In the genomic region with DNA sequence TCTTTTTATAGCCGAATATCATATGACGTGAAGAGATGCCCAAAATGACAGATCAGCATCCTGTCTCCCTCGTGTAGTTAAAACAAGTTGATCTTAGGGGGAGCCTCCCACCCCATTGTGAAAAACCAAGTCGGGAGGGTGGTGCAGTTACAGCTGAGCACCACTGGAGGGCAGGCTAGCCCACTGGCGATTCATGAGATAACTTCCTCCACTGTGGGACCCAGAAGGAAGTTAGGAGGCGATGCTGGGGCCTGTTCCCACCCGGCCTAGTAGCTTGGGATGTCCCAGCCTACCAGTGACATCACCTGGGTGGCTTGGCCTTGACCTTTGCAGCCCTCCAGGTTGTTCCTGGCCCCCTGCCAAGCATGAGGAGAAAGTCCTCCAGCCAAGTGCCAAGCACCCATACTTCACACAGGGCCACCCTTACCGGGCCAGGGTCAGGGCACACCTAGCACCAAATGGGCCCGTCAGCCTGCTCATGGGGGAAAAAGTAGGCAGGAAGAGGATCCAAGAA, we compare ENCODE assay signal across 8 cellular contexts. TPM values are rescaled to one million over a fixed set of nuclear protein-coding genes. Genes with fewer than 3 reads are reported as not detected.
A peak's percentile ranks its signal among the peaks of the same experiment; 100 is the strongest.
DNase-seq lines count a peak whose midpoint lies in the region; ATAC-seq, FAIRE-seq and TF ChIP-seq lines count a peak whose summit lies in the region.

No MANE protein-coding gene starts in this region.

- TF ChIP-seq CTCF in LNCAP (IDR thresholded peaks at IDR 0.05) (peak; percentile 99), adrenal gland (IDR thresholded peaks at IDR 0.05) (peak; percentile 90 to 98 (median 96)), retinal pigment epithelial cell (conservative IDR thresholded peaks at IDR 0.05; ENCODE audit: low read depth, low read length) (peak; percentile 99)

- FAIRE-seq in GM12891 (lab: Jason Lieb, UNC): peak; percentile 100

- H3K4me1 ChIP-seq in adrenal gland (replicated peaks in 1 of 2): peaks cover 0 to 8% of the 10 kb centered on the region in 2 donors

- TF ChIP-seq POLR2A in GM12891 (IDR thresholded peaks at IDR 0.05; ENCODE audit: low read depth, low read length) (no peak), adrenal gland (IDR thresholded peaks at IDR 0.05) (no peak)

- H3K27me3 Mint-ChIP-seq in T-helper 1 cell treated with Interleukin-12 subunit alpha and Interleukin-12 subunit beta and Interleukin-4 antibody, amounts not matched to agents 30 μg/mL and 1 μg/mL, for 36 hours (ENCODE audit: low read depth): no peaks in the 10 kb centered on the region

- ATAC-seq in left ventricle myocardium superior (peak; percentile 81), GM18868 (IDR thresholded peaks at IDR 0.05; ENCODE audit: unreplicated experiment) (no peak)

- H3K27ac Mint-ChIP-seq in T-helper 1 cell treated with Interleukin-12 subunit alpha and Interleukin-12 subunit beta and Interleukin-4 antibody, amounts not matched to agents 30 μg/mL and 1 μg/mL, for 36 hours: peak overlapping the region; percentile 58

- H3K27ac ChIP-seq in adrenal gland: peak overlapping the region in 1 of 5 donors; percentile 18

- no peaks in the 10 kb centered on the region for H3K9me3 ChIP-seq in adrenal gland (replicated peaks in 1 of 3)

- DNase-seq in 8988T: peak; percentile 89
- peak; percentile 77 for DNase-seq in GM12891 (ENCODE audit: insufficient read length, low spot score)
- DNase-seq in adrenal gland: peak; percentile 59 to 87 (median 70)
- DNase-seq in left ventricle myocardium superior: peak; percentile 73
- no peak for DNase-seq in retinal pigment epithelial cell (ENCODE audit: low read depth)

- intact Hi-C loops in adrenal gland (cut with DNase I): loop anchor here (5.0 kb wide), 1 partner anchor 88 kb away; no protein-coding TSS in a partner anchor
- intact Hi-C loops in left ventricle myocardium superior (cut with micrococcal nuclease): loop anchor here (5.0 kb wide), 1 partner anchor 83 kb away; no protein-coding TSS in a partner anchor

- peaks cover 15% of the 10 kb centered on the region for H3K36me3 Mint-ChIP-seq in T-helper 1 cell treated with Interleukin-12 subunit alpha and Interleukin-12 subunit beta and Interleukin-4 antibody, amounts not matched to agents 30 μg/mL and 1 μg/mL, for 36 hours (ENCODE audit: low read depth)

- peaks cover 4% of the 10 kb centered on the region for H3K4me1 Mint-ChIP-seq in T-helper 1 cell treated with Interleukin-12 subunit alpha and Interleukin-12 subunit beta and Interleukin-4 antibody, amounts not matched to agents 30 μg/mL and 1 μg/mL, for 36 hours (ENCODE audit: low read depth)

- no peak overlapping the region for H3K4me3 ChIP-seq in adrenal gland
- H3K4me3 ChIP-seq in retinal pigment epithelial cell (ENCODE audit: low read length): no peak overlapping the region

- no peaks in the 10 kb centered on the region for H3K36me3 ChIP-seq in adrenal gland (replicated peaks in 1 of 2)

- H3K27me3 ChIP-seq in adrenal gland: no peaks in the 10 kb centered on the region

- no peaks in the 10 kb centered on the region for H3K9me3 Mint-ChIP-seq in T-helper 1 cell treated with Interleukin-12 subunit alpha and Interleukin-12 subunit beta and Interleukin-4 antibody, amounts not matched to agents 30 μg/mL and 1 μg/mL, for 36 hours

- 6 to 14% (median 7%) methylated on average over 7 to 9 of the region's 9 CpGs for WGBS in adrenal gland, 4 donors

- no peak overlapping the region for H3K4me3 Mint-ChIP-seq in T-helper 1 cell treated with Interleukin-12 subunit alpha and Interleukin-12 subunit beta and Interleukin-4 antibody, amounts not matched to agents 30 μg/mL and 1 μg/mL, for 36 hours

TF ChIP-seq in GM12891, 5 proteins besides CTCF, POLR2A, EP300 and RAD21:
- TF ChIP-seq TAF1 (IDR thresholded peaks at IDR 0.05; ENCODE audit: low read depth, low read length) (no peak), PAX5 (IDR thresholded peaks at IDR 0.05; ENCODE audit: insufficient read depth, low read length, severe bottlenecking) (no peak), SPI1 (IDR thresholded peaks at IDR 0.05; ENCODE audit: low read depth, low read length) (no peak), POU2F2 (IDR thresholded peaks at IDR 0.05; ENCODE audit: low read depth, low read length) (peak; percentile 73), POLR2AphosphoS5 (IDR thresholded peaks at IDR 0.05; ENCODE audit: low read depth, low read length) (0 out of 2 replicates have a peak, but pooled peaks have one; percentile 51)

RNA-seq across cellular contexts. Expression of a gene that starts 8.1 kb away (rescaled TPM):
- polyA plus RNA-seq in GM12891 (2012; ENCODE audit: low read depth, missing spikeins): 13.0 TPM
- total RNA-seq in adrenal gland (10 to 100 TPM; 11.8 to 43.6 (median 17.1) TPM), left ventricle myocardium superior (11.2 TPM)
- polyA plus RNA-seq in adrenal gland: 10 to 100 TPM in 2 of 3 donors, 1 to 10 TPM in 1; 9.6 to 36.7 (median 29.4) TPM
